In the genomic region with DNA sequence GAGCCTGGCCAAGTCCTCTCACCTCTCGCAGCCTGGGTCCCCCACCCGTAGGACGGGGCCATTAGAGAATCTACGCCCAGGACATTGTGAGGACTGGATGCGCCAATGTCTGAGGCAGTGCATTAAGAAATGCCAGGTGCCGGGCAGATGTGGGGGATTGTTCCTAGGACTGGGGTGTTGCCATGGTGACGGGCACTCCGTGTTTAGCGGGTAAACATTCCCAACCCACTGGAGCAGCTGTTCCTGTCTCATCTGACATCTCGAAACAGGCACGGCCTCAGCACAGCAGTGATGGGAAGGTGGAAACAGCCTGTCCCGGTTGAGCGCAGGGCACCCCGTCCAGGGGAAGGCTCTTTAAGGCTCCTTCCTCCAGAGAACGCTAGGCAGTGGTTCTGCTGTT, we compare ENCODE assay signal across 13 cellular contexts.
DNase-seq lines count a peak whose midpoint lies in the region; ATAC-seq and TF ChIP-seq lines count a peak whose summit lies in the region.
"Had no signal": no experiment of that assay in that cellular context is flagged by ENCODE, and none has a peak within 500 bp of the region (broad histone marks: within the 10 kb centered on the region; RNA-seq: fewer than 3 reads in every experiment).

No MANE protein-coding gene starts in this region.

- CTCF ChIA-PET in AG04450 (lab: Charles Lee), result no interaction called here

- H3K9me3 Mint-ChIP-seq in activated T-helper 17 cell treated with anti-CD3 and anti-CD28 coated beads, Interleukin-2, amount 50 U/mL, for 72 hours, result no peaks in the 10 kb centered on the region
- H3K9me3 Mint-ChIP-seq: stimulated activated effector memory CD8-positive, alpha-beta T cell treated with anti-CD3 and anti-CD28 coated beads, Interleukin-12 subunit alpha, Interleukin-12 subunit beta, amount 100 ng/mL, for 72 hours had no signal

- ATAC-seq in stimulated activated naive CD8-positive, alpha-beta T cell treated with anti-CD3 and anti-CD28 coated beads, Interleukin-15, Interleukin-2, amounts not matched to agents 100 U/mL and 50 U/mL, for 24 hours, result no peak
- ATAC-seq in Right ventricle myocardium inferior, result no peak
- no peak for ATAC-seq in activated T-helper 17 cell treated with anti-CD3 and anti-CD28 coated beads, Interleukin-2, amount 50 U/mL, for 72 hours (replicated peaks)
- ATAC-seq: activated CD4-positive, CD25-positive, alpha-beta regulatory T cell treated with anti-CD3 and anti-CD28 coated beads, Interleukin-2, amount 50 U/mL, for 24 hours; stimulated activated effector memory CD8-positive, alpha-beta T cell treated with anti-CD3 and anti-CD28 coated beads, Interleukin-12 subunit alpha, Interleukin-12 subunit beta, amount 100 ng/mL, for 72 hours had no signal

- H3K27ac Mint-ChIP-seq in activated T-helper 17 cell treated with anti-CD3 and anti-CD28 coated beads, Interleukin-2, amount 50 U/mL, for 72 hours, result no peak overlapping the region
- H3K27ac Mint-ChIP-seq: stimulated activated effector memory CD8-positive, alpha-beta T cell treated with anti-CD3 and anti-CD28 coated beads, Interleukin-12 subunit alpha, Interleukin-12 subunit beta, amount 100 ng/mL, for 72 hours had no signal

- intact Hi-C loops in Right ventricle myocardium inferior (cut with DNase I), result no loop called here

- no peak for TF ChIP-seq CTCF in AG04450 (IDR thresholded peaks at IDR 0.05; ENCODE audit: low read depth, low read length)
- no peak for TF ChIP-seq CTCF in fibroblast of mammary gland (conservative IDR thresholded peaks at IDR 0.05; ENCODE audit: control insufficient read depth, insufficient read depth, low read depth, low read length)

- peaks cover 13% of the 10 kb centered on the region for H3K27me3 Mint-ChIP-seq in activated T-helper 17 cell treated with anti-CD3 and anti-CD28 coated beads, Interleukin-2, amount 50 U/mL, for 72 hours

- WGBS in GM23248 (ENCODE audit: low coverage in 1 of 2, low lambda C conversion rate in 2 of 2, missing lambda C conversion rate in 2 of 2), 2 experiments, result 16 to 23% methylated on average over 15 of the region's 15 CpGs

- no peaks in the 10 kb centered on the region for H3K79me2 ChIP-seq in GM23248 (ENCODE audit: insufficient read depth)

- no peaks in the 10 kb centered on the region for H3K4me1 ChIP-seq in GM23248 (ENCODE audit: insufficient read depth)
- H3K4me1 ChIP-seq: SJSA1 had no signal

- H2AFZ ChIP-seq in GM23248, result no peak overlapping the region

- no peaks in the 10 kb centered on the region for H3K36me3 Mint-ChIP-seq in activated T-helper 17 cell treated with anti-CD3 and anti-CD28 coated beads, Interleukin-2, amount 50 U/mL, for 72 hours (ENCODE audit: low read depth)
- H3K36me3 Mint-ChIP-seq: stimulated activated effector memory CD8-positive, alpha-beta T cell treated with anti-CD3 and anti-CD28 coated beads, Interleukin-12 subunit alpha, Interleukin-12 subunit beta, amount 100 ng/mL, for 72 hours had no signal

- H3K27ac ChIP-seq in AG04450 (ENCODE audit: low read depth, low read length) (no peak overlapping the region), GM23248 (no peak overlapping the region)
- H3K27ac ChIP-seq: cardiac muscle cell, SJSA1 had no signal

- H4K20me1 ChIP-seq in GM23248 (ENCODE audit: insufficient read depth), result no peaks in the 10 kb centered on the region

- H3K4me3 Mint-ChIP-seq in activated T-helper 17 cell treated with anti-CD3 and anti-CD28 coated beads, Interleukin-2, amount 50 U/mL, for 72 hours, result no peak overlapping the region
- H3K4me3 Mint-ChIP-seq: stimulated activated effector memory CD8-positive, alpha-beta T cell treated with anti-CD3 and anti-CD28 coated beads, Interleukin-12 subunit alpha, Interleukin-12 subunit beta, amount 100 ng/mL, for 72 hours had no signal

- in situ Hi-C loops in GM23248 (cut with MboI), result no loop called here

- H3K27me3 ChIP-seq in AG04450 (ENCODE audit: control insufficient read depth, insufficient read depth, low read length) (peaks cover 6% of the 10 kb centered on the region), GM23248 (replicated peaks; ENCODE audit: insufficient read depth) (0 out of 2 replicates have a peak, but pooled peaks cover 3% of the 10 kb centered on the region)
- H3K27me3 ChIP-seq: cardiac muscle cell, SJSA1 had no signal

- POLR2A ChIA-PET in AG04450 (lab: Yijun Ruan, JAX), result no interaction called here

- H3K4me3 ChIP-seq in AG04450 (ENCODE audit: low read depth, low read length), result no peak overlapping the region
- H3K4me3 ChIP-seq in GM23248, result no peak overlapping the region
- H3K4me3 ChIP-seq in fibroblast of mammary gland (ENCODE audit: control insufficient read depth, low read depth, low read length), result no peak overlapping the region
- H3K4me3 ChIP-seq: cardiac muscle cell, SJSA1 had no signal

- H3K36me3 ChIP-seq in GM23248 (ENCODE audit: low read depth), result no peaks in the 10 kb centered on the region
- H3K36me3 ChIP-seq: cardiac muscle cell, SJSA1 had no signal

- H3K9me2 ChIP-seq in GM23248 (ENCODE audit: insufficient read depth), result no peaks in the 10 kb centered on the region

- no peaks in the 10 kb centered on the region for H3K9me3 ChIP-seq in AG04450 (ENCODE audit: control insufficient read depth, insufficient read depth, low read length)
- no peaks in the 10 kb centered on the region for H3K9me3 ChIP-seq in GM23248 (ENCODE audit: low read depth)
- H3K9me3 ChIP-seq: SJSA1 had no signal

- H3F3A ChIP-seq in GM23248 (ENCODE audit: insufficient read depth), result no peaks in the 10 kb centered on the region

- H3K4me2 ChIP-seq in GM23248 (ENCODE audit: unreplicated experiment), result no peak overlapping the region

- DNase-seq in AG04450 (ENCODE audit: low read depth, low spot score) (peak; percentile 7), GM23248 (peak; percentile 59), NCI-H2196 treated with DMSO at 0.1 percent for 48 hours (lab: John Stamatoyannopoulos, UW; ENCODE audit: unreplicated experiment) (peak; percentile 23), fibroblast of mammary gland (ENCODE audit: low read depth) (peak; percentile 5), activated gamma-delta T cell treated with Interleukin-2 at 50 U/mL for 16 hours (no peak), Right ventricle myocardium inferior (ENCODE audit: missing footprints) (no peak)
- no peak for DNase-seq in stimulated activated naive CD8-positive, alpha-beta T cell treated with anti-CD3 and anti-CD28 coated beads, Interleukin-15, Interleukin-2, amounts not matched to agents 100 U/mL and 50 U/mL, for 24 hours
- DNase-seq: stimulated activated CD4-positive, alpha-beta T cell treated with anti-CD3 and anti-CD28 coated beads, Interleukin-15, amount 100 ng/mL, for 24 hours had no signal

- H3K9ac ChIP-seq in GM23248, result no peak overlapping the region

- H3K4me1 Mint-ChIP-seq in activated T-helper 17 cell treated with anti-CD3 and anti-CD28 coated beads, Interleukin-2, amount 50 U/mL, for 72 hours, result no peaks in the 10 kb centered on the region

Comparison
In these comparisons a context has a peak if more than half of its experiments do, and no peak if none do; other contexts are left out.
1. DNase-seq: peak in AG04450 (single experiment), GM23248 (single experiment), NCI-H2196 treated with DMSO at 0.1 percent for 48 hours (single experiment) and fibroblast of mammary gland (single experiment); none in activated gamma-delta T cell treated with Interleukin-2 at 50 U/mL for 16 hours (single experiment), stimulated activated naive CD8-positive, alpha-beta T cell treated with anti-CD3 and anti-CD28 coated beads, Interleukin-15, Interleukin-2, amounts not matched to agents 100 U/mL and 50 U/mL, for 24 hours (single experiment) and Right ventricle myocardium inferior (single experiment).